14 cellular contexts compared by ENCODE assay signal in genomic region chr9:118306773-118307172, GRCh38.
DNase-seq lines count a peak whose midpoint lies in the region.
"Had no signal": no experiment of that assay in that cellular context is flagged by ENCODE, and none has a peak within 500 bp of the region (broad histone marks: within the 10 kb centered on the region; RNA-seq: fewer than 3 reads in every experiment).

No MANE protein-coding gene starts in this region.

- DNase-seq in NCI-H2227 (lab: John Stamatoyannopoulos, UW; ENCODE audit: unreplicated experiment) (peak; percentile 1), NCI-H2227 treated with DMSO at 0.1 percent for 48 hours (lab: John Stamatoyannopoulos, UW) (no peak), DMS53 treated with DMSO at 0.1 percent for 48 hours (lab: John Stamatoyannopoulos, UW; ENCODE audit: unreplicated experiment) (peak; percentile 10), amniotic epithelial cell (ENCODE audit: low read depth) (peak; percentile 3), mucosa of gallbladder (ENCODE audit: low spot score) (peak; percentile 19), NCI-H2081 treated with DMSO at 0.1 percent for 48 hours (lab: John Stamatoyannopoulos, UW) (no peak), NCI-H69 (lab: John Stamatoyannopoulos, UW) (no peak)
- DNase-seq in stimulated activated CD4-positive, alpha-beta T cell treated with anti-CD3 and anti-CD28 coated beads, Interleukin-15, amount 100 ng/mL, for 24 hours, result no peak
- DNase-seq: CD4-positive, alpha-beta memory T cell; DMS153; DND-41; EL; GM23248; HCEC 1CT had no signal

Comparison
In these comparisons a context has a peak if more than half of its experiments do, and no peak if none do; other contexts are left out.
1. DNase-seq: peak in NCI-H2227 (single experiment), DMS53 treated with DMSO at 0.1 percent for 48 hours (single experiment), amniotic epithelial cell (single experiment) and mucosa of gallbladder (single experiment); none in NCI-H2227 treated with DMSO at 0.1 percent for 48 hours (single experiment), NCI-H2081 treated with DMSO at 0.1 percent for 48 hours (single experiment), NCI-H69 (single experiment) and stimulated activated CD4-positive, alpha-beta T cell treated with anti-CD3 and anti-CD28 coated beads, Interleukin-15, amount 100 ng/mL, for 24 hours (single experiment).